In genomic region chr5:159510282-159510681, GRCh38 we compare ENCODE assay signal across 12 cellular contexts.
DNase-seq lines count a peak whose midpoint lies in the region; ATAC-seq and TF ChIP-seq lines count a peak whose summit lies in the region.
"Had no signal": no experiment of that assay in that cellular context is flagged by ENCODE, and none has a peak within 500 bp of the region (broad histone marks: within the 10 kb centered on the region; RNA-seq: fewer than 3 reads in every experiment).

No MANE protein-coding gene starts in this region.

- no peaks in the 10 kb centered on the region for H3K9me3 ChIP-seq in parathyroid adenoma (ENCODE audit: control insufficient read depth, low read length)

- no peak overlapping the region for H3K9ac ChIP-seq in parathyroid adenoma

- DNase-seq in Daoy (ENCODE audit: low read depth) (peak; percentile 86), SW480 (ENCODE audit: low spot score) (peak; percentile 72), cardiac septum (ENCODE audit: low spot score) (peak; percentile 84), NCI-H2081 treated with DMSO at 0.1 percent for 48 hours (lab: John Stamatoyannopoulos, UW) (no peak), substantia nigra (lab: John Stamatoyannopoulos, UW) (no peak)
- no peak for DNase-seq in activated naive CD4-positive, alpha-beta T cell (lab: John Stamatoyannopoulos, UW)
- DNase-seq: caudate nucleus, natural killer cell, NCI-H1105 had no signal

- no peak for TF ChIP-seq CTCF in parathyroid adenoma (IDR thresholded peaks at IDR 0.05)

- no peaks in the 10 kb centered on the region for H3K4me1 ChIP-seq in parathyroid adenoma

- no peaks in the 10 kb centered on the region for H3K27me3 ChIP-seq in parathyroid adenoma (ENCODE audit: control insufficient read depth, insufficient read depth, low read length)

- no peak for ATAC-seq in HG02884 (IDR thresholded peaks at IDR 0.05; ENCODE audit: unreplicated experiment)
- ATAC-seq: natural killer cell; stimulated activated memory B cell treated with anti-CD40 and anti-IgM and Interleukin-4, amounts not matched to agents 10 μg/mL and 1 μg/mL and 100 μg/mL, for 72 hours had no signal

- peak overlapping the region; percentile 25 for H2AFZ ChIP-seq in parathyroid adenoma

- intact Hi-C loops in cardiac septum (cut with DNase I): loop anchor here (1.0 to 10.0 kb wide), 2 partner anchors 59 to 175 kb away; partner anchors contain the start of gene IL12B

- H3K4me3 ChIP-seq in parathyroid adenoma (ENCODE audit: low read depth, low read length): no peak overlapping the region

- H3K36me3 ChIP-seq in parathyroid adenoma (ENCODE audit: control insufficient read depth, insufficient read depth, low read length): no peaks in the 10 kb centered on the region

- no peak overlapping the region for H3K4me2 ChIP-seq in parathyroid adenoma (ENCODE audit: low read length)

- no peak overlapping the region for H3K27ac ChIP-seq in parathyroid adenoma
- H3K27ac ChIP-seq in substantia nigra (ENCODE audit: low read depth, low read length, poor library complexity, severe bottlenecking): no peak overlapping the region

- no peaks in the 10 kb centered on the region for H3K79me2 ChIP-seq in parathyroid adenoma

Comparison
In these comparisons a context has a peak if more than half of its experiments do, and no peak if none do; other contexts are left out.
1. DNase-seq: peak in Daoy (single experiment), SW480 (single experiment) and cardiac septum (single experiment); none in NCI-H2081 treated with DMSO at 0.1 percent for 48 hours (single experiment), substantia nigra (0 of 49) and activated naive CD4-positive, alpha-beta T cell (0 of 4).